In the genomic region with DNA sequence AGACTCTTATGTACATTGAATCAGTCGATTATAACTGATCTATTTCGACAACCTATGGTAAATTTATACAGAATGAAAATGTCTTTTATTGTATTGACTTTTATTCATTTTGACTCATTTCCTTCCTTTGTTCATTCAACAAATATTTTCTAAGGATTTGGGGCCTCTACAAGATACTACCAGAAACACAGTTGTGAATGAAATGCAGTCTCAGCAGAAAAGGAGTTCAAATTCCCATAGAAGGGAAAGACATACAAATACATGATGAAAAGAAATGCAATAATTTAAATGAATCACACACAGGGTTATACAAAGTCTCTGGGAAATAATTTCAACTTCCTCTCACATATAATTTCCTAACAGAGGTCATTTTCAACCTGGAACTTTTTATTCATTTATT, we compare ENCODE assay signal across 1 cellular context.
TF ChIP-seq lines count a peak whose summit lies in the region.

No MANE protein-coding gene starts in this region.

TF ChIP-seq in endothelial cell of umbilical vein, 7 proteins besides CTCF, POLR2A, EP300 and RAD21:
- TF ChIP-seq JUN (IDR thresholded peaks at IDR 0.05; ENCODE audit: borderline replicate concordance, insufficient read depth, insufficient read length, low read depth) (no peak), FOS (IDR thresholded peaks at IDR 0.05; ENCODE audit: borderline replicate concordance, insufficient read depth, low read length) (peak; percentile 42), EZH2 (IDR thresholded peaks at IDR 0.05; ENCODE audit: borderline replicate concordance, low read depth, low read length, severe bottlenecking) (no peak), POLR2AphosphoS5 (IDR thresholded peaks at IDR 0.05; ENCODE audit: insufficient read depth, low read depth, low read length) (no peak)
- TF ChIP-seq, protein P1, sequence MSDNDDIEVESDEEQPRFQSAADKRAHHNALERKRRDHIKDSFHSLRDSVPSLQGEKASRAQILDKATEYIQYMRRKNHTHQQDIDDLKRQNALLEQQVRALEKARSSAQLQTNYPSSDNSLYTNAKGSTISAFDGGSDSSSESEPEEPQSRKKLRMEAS (IDR thresholded peaks at IDR 0.05; ENCODE audit: insufficient read depth, insufficient read length) = no peak
